Comparison of ENCODE assay signal across 8 cellular contexts in the genomic region with DNA sequence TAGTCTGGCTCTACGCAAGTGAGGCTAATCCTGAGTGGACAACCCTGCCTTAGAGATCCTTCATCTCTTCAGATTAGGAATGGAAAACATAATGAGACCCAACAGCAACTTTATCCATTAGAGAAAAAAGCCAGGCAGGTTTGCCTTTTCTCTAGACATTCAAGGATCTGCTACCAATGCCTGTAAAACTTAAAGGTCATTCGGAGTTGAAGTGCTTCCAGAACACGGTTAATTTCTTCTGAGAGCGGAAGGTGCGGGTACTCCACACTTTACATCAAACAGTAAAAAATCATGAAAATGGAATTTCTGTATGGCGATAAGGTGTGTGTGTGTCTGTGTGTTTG.
DNase-seq lines count a peak whose midpoint lies in the region; ATAC-seq and TF ChIP-seq lines count a peak whose summit lies in the region.

No MANE protein-coding gene starts in this region.

- H3K4me1 Mint-ChIP-seq in activated CD4-positive, alpha-beta T cell treated with anti-CD3 and anti-CD28 coated beads, Interleukin-2, amount 10 ng/mL, durations not matched to agents 24 days and 14 days = peaks cover 10% of the 10 kb centered on the region
- H3K4me1 Mint-ChIP-seq in activated naive CD8-positive, alpha-beta T cell treated with anti-CD3 and anti-CD28 coated beads for 36 hours = peaks cover 20% of the 10 kb centered on the region

- H3K4me3 ChIP-seq in left lung (peak overlapping the region; percentile 75 to 93), thoracic aorta (peak overlapping the region; percentile 84)

- H3K27ac ChIP-seq in left lung = no peak overlapping the region
- peak overlapping the region; percentile 87 to 90 for H3K27ac ChIP-seq in thoracic aorta

- H3K36me3 Mint-ChIP-seq in activated CD4-positive, alpha-beta T cell treated with anti-CD3 and anti-CD28 coated beads, Interleukin-2, amount 10 ng/mL, durations not matched to agents 24 days and 14 days (ENCODE audit: low read depth) = no peaks in the 10 kb centered on the region
- H3K36me3 Mint-ChIP-seq in activated naive CD8-positive, alpha-beta T cell treated with anti-CD3 and anti-CD28 coated beads for 36 hours = peaks cover 3% of the 10 kb centered on the region

- peak overlapping the region; percentile 78 for H3K4me3 Mint-ChIP-seq in activated CD4-positive, alpha-beta T cell treated with anti-CD3 and anti-CD28 coated beads, Interleukin-2, amount 10 ng/mL, durations not matched to agents 24 days and 14 days
- peak overlapping the region; percentile 91 for H3K4me3 Mint-ChIP-seq in activated naive CD8-positive, alpha-beta T cell treated with anti-CD3 and anti-CD28 coated beads for 36 hours

- intact Hi-C loops in activated CD4-positive, alpha-beta T cell treated with anti-CD3 and anti-CD28 coated beads, Interleukin-2, amount 10 ng/mL, durations not matched to agents 24 days and 14 days (cut with micrococcal nuclease) = loop anchor here (5.0 kb wide), 1 partner anchor 81 kb away; a partner anchor contains a TSS
- intact Hi-C loops in left lung (cut with DNase I) = no loop called here

- H3K27me3 ChIP-seq in left lung (peaks cover 0 to 19% of the 10 kb centered on the region in 2 donors), thoracic aorta (replicated peaks; ENCODE audit: insufficient read depth) (no peaks in the 10 kb centered on the region)

- no peak for TF ChIP-seq CTCF in left lung (IDR thresholded peaks at IDR 0.05)
- no peak for TF ChIP-seq CTCF in thoracic aorta (IDR thresholded peaks at IDR 0.05)

- H3K4me1 ChIP-seq in left lung = peaks cover 0 to 21% of the 10 kb centered on the region in 2 donors
- peaks cover 0 to 48% of the 10 kb centered on the region in 2 donors for H3K4me1 ChIP-seq in thoracic aorta (ENCODE audit: control insufficient read depth in 1 of 2, low read depth in 2 of 2)

- DNase-seq in activated CD4-positive, alpha-beta T cell treated with anti-CD3 and anti-CD28 coated beads, Interleukin-2, amount 10 ng/mL, durations not matched to agents 24 days and 14 days = no peak
- DNase-seq in activated CD4-positive, alpha-beta T cell treated with anti-CD3 and anti-CD28 coated beads, Interleukin-2, amount 50 U/mL, for 1 hour = no peak
- no peak for DNase-seq in activated naive CD8-positive, alpha-beta T cell treated with anti-CD3 and anti-CD28 coated beads for 36 hours
- DNase-seq in left lung (no peak), thoracic aorta (ENCODE audit: low spot score) (no peak), occipital lobe (lab: John Stamatoyannopoulos, UW) (no peak)

- no peak for ATAC-seq in left lung
- ATAC-seq in thoracic aorta (ENCODE audit: insufficient number of reproducible peaks, low FRiP score, low read depth) = peak; percentile 10
- no peak for ATAC-seq in HG03469 (IDR thresholded peaks at IDR 0.05; ENCODE audit: unreplicated experiment)
- no peak for ATAC-seq in HG02588 (IDR thresholded peaks at IDR 0.05; ENCODE audit: unreplicated experiment)

- H3K36me3 ChIP-seq in left lung (no peaks in the 10 kb centered on the region), thoracic aorta (no peaks in the 10 kb centered on the region)

- peaks cover 26% of the 10 kb centered on the region for H3K27me3 Mint-ChIP-seq in activated CD4-positive, alpha-beta T cell treated with anti-CD3 and anti-CD28 coated beads, Interleukin-2, amount 10 ng/mL, durations not matched to agents 24 days and 14 days
- no peaks in the 10 kb centered on the region for H3K27me3 Mint-ChIP-seq in activated naive CD8-positive, alpha-beta T cell treated with anti-CD3 and anti-CD28 coated beads for 36 hours

- H3K9me3 Mint-ChIP-seq in activated CD4-positive, alpha-beta T cell treated with anti-CD3 and anti-CD28 coated beads, Interleukin-2, amount 10 ng/mL, durations not matched to agents 24 days and 14 days = no peaks in the 10 kb centered on the region
- H3K9me3 Mint-ChIP-seq in activated naive CD8-positive, alpha-beta T cell treated with anti-CD3 and anti-CD28 coated beads for 36 hours = no peaks in the 10 kb centered on the region

- H3K27ac Mint-ChIP-seq in activated CD4-positive, alpha-beta T cell treated with anti-CD3 and anti-CD28 coated beads, Interleukin-2, amount 10 ng/mL, durations not matched to agents 24 days and 14 days = no peak overlapping the region
- no peak overlapping the region for H3K27ac Mint-ChIP-seq in activated naive CD8-positive, alpha-beta T cell treated with anti-CD3 and anti-CD28 coated beads for 36 hours

- H3K9me3 ChIP-seq in left lung (no peaks in the 10 kb centered on the region), thoracic aorta (no peaks in the 10 kb centered on the region)

Comparison
In these comparisons a context has a peak if more than half of its experiments do, and no peak if none do; other contexts are left out.
1. H3K27ac ChIP-seq: peak in thoracic aorta (2 of 2); none in left lung (0 of 2).